Comparison of ENCODE assay signal across 8 cellular contexts in the genomic region with DNA sequence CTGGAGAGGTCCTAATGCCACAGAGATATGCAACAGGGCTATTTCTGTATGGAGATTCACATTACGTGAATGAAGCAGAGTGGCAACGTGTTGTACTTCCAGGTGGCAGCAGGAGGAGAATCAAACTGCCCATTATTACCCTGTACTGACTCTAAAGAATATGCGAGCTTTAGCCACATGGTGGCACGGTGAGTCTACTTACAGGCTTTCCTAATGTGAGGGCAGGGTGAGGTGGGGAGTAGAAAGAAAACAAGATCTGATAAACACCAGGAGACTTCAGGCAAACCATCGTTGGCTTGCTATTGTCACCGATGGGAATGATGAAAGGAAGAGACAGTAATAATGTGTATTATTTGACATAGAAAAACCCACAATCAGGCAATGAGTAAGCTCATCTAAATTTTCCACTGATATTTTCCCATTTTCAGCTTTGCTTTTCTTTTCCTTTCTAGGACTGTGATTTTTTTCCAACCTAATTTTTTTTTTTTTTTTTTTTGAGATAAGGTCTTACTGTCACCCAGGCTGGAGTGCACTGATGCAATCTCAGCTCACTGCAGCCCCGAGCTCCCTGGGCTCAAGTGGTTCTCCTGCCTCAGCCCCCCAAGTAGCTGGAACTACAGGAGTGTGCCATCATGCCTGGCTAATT.
DNase-seq lines count a peak whose midpoint lies in the region; TF ChIP-seq lines count a peak whose summit lies in the region.

No MANE protein-coding gene starts in this region.

- no peaks in the 10 kb centered on the region for H3K36me3 ChIP-seq in GM06990 (ENCODE audit: control insufficient read depth, insufficient read depth, low read length)
- no peaks in the 10 kb centered on the region for H3K36me3 ChIP-seq in HAP-1 (replicated peaks)

- DNase-seq in GM06990 (ENCODE audit: extremely low read depth, insufficient read length): peak; percentile 58
- peak; percentile 79 to 81 for DNase-seq in HAP-1 (ENCODE audit: low spot score in 2 of 2)
- DNase-seq in LoVo (ENCODE audit: low spot score): peak; percentile 70
- DNase-seq in SHP77 treated with DMSO at 0.1 percent for 48 hours (lab: John Stamatoyannopoulos, UW): peak; percentile 8
- DNase-seq in activated gamma-delta T cell treated with anti-CD3 and anti-CD28 coated beads, Interleukin-2, amount 50 U/mL, for 16 hours (ENCODE audit: low read depth): peak; percentile 15
- peak; percentile 71 for DNase-seq in globus pallidus (ENCODE audit: low spot score)
- peak in 6 of 10 donors; percentile 32 to 90 (median 63) for DNase-seq in posterior cingulate gyrus
- DNase-seq in NCI-H187 treated with DMSO at 0.1 percent for 48 hours (lab: John Stamatoyannopoulos, UW): no peak

- H3K27me3 ChIP-seq in GM06990 (replicated peaks; ENCODE audit: control insufficient read depth, insufficient read depth, low read length) (no peaks in the 10 kb centered on the region), HAP-1 (ENCODE audit: low read depth) (no peaks in the 10 kb centered on the region)

- H3K4me1 ChIP-seq in HAP-1: no peaks in the 10 kb centered on the region

- intact Hi-C loops in posterior cingulate gyrus (cut with DNase I): loop anchor here (1.0 to 5.0 kb wide), 3 partner anchors 154 to 347 kb away; no protein-coding TSS in a partner anchor

- in situ Hi-C loops in HAP-1 (cut with MboI; ENCODE audit: low sequenced_read_pairs): no loop called here

- no peak overlapping the region for H3K4me3 ChIP-seq in GM06990 (replicated peaks; ENCODE audit: low read depth, low read length)
- H3K4me3 ChIP-seq in HAP-1: no peak overlapping the region

- peak; percentile 75 for TF ChIP-seq CTCF in GM06990 (IDR thresholded peaks at IDR 0.05; ENCODE audit: insufficient read depth, low read length, poor library complexity, severe bottlenecking)

- no peaks in the 10 kb centered on the region for H3K9me3 ChIP-seq in HAP-1
